In the genomic region with DNA sequence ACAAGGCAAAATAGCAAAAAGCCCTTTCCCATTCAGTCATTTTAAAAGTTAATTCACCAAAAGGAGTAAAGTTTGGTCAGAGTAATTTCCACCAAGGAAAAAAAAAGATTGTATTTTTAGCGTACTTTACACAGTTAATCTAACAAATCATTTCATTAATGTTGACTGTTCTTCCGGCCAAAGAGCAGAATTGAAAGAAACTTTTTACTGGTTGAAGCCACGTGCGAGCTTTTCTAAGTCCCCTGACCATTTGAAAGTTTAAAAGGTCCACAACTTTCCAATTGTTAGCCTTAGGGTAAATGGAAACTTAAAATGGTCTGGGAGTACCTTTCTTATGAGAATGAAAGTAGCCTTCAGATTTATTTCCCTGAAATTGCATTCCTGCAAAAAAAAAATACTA, we compare ENCODE assay signal across 20 cellular contexts.
DNase-seq lines count a peak whose midpoint lies in the region; ATAC-seq, FAIRE-seq and TF ChIP-seq lines count a peak whose summit lies in the region.
"Had no signal": no experiment of that assay in that cellular context is flagged by ENCODE, and none has a peak within 500 bp of the region (broad histone marks: within the 10 kb centered on the region; RNA-seq: fewer than 3 reads in every experiment).

No MANE protein-coding gene starts in this region.

- no peak overlapping the region for H3K4me2 ChIP-seq in HepG2 (ENCODE audit: low read depth, low read length)
- H3K4me2 ChIP-seq: A549; BLaER1 treated with 17β-estradiol and CSF1 and Interleukin-3, amounts not matched to agents 10 nM and 100 nM had no signal

- TF ChIP-seq RAD21 in liver (IDR thresholded peaks at IDR 0.05) = no peak
- no peak for TF ChIP-seq RAD21 in HepG2 (CRISPR knock-in tag; IDR thresholded peaks at IDR 0.05)

- H3K4me3 ChIP-seq in liver (ENCODE audit: low read depth in 1 of 3, low read length in 3 of 3) (no peak overlapping the region), HepG2 (replicated peaks in 1 of 3; ENCODE audit: insufficient read depth in 1 of 3, low read depth in 2 of 3, low read length in 3 of 3) (no peak overlapping the region), right lobe of liver (no peak overlapping the region)
- H3K4me3 ChIP-seq: A549; BLaER1 treated with 17β-estradiol and CSF1 and Interleukin-3, amounts not matched to agents 10 nM and 100 nM had no signal

- no peaks in the 10 kb centered on the region for H3K27me3 ChIP-seq in liver (ENCODE audit: control insufficient read depth in 4 of 4, insufficient read depth in 4 of 4, low read length in 3 of 4)
- H3K27me3 ChIP-seq in HepG2 (ENCODE audit: control insufficient read depth in 1 of 2, insufficient read depth in 2 of 2, low read length in 2 of 2) = no peaks in the 10 kb centered on the region
- H3K27me3 ChIP-seq in right lobe of liver = no peaks in the 10 kb centered on the region
- H3K27me3 ChIP-seq: BLaER1 treated with 17β-estradiol and CSF1 and Interleukin-3, amounts not matched to agents 10 nM and 100 nM had no signal

- H3K27ac ChIP-seq in liver (ENCODE audit: low read depth in 1 of 2, low read length in 2 of 2) (peak overlapping the region in 1 of 2 donors; percentile 66), HepG2 (ENCODE audit: extremely low read length, insufficient read depth, low read length) (no peak overlapping the region), right lobe of liver (no peak overlapping the region)
- H3K27ac ChIP-seq: 22Rv1; BLaER1 treated with 17β-estradiol and CSF1 and Interleukin-3, amounts not matched to agents 10 nM and 100 nM; C4-2B had no signal

- no peak overlapping the region for H2AFZ ChIP-seq in HepG2 (ENCODE audit: low read length)

- H3K4me1 ChIP-seq in liver (ENCODE audit: control insufficient read depth in 4 of 4, insufficient read depth in 4 of 4, low read length in 3 of 4) (peaks cover 1 to 32% (median 11%) of the 10 kb centered on the region in 4 donors), HepG2 (ENCODE audit: insufficient read depth, low read length) (peaks cover 15% of the 10 kb centered on the region), right lobe of liver (peaks cover 0 to 16% (median 5%) of the 10 kb centered on the region in 4 donors)
- H3K4me1 ChIP-seq: BLaER1 treated with 17β-estradiol and CSF1 and Interleukin-3, amounts not matched to agents 10 nM and 100 nM had no signal

- TF ChIP-seq EP300 in HepG2 (IDR thresholded peaks at IDR 0.05; ENCODE audit: low read depth in 2 of 2, low read length in 2 of 2) (no peak), HepG2 (CRISPR knock-in tag; IDR thresholded peaks at IDR 0.05; ENCODE audit: borderline replicate concordance) (no peak)

- DNase-seq in HepG2 (ENCODE audit: low spot score) (no peak), right lobe of liver (no peak), NCI-H187 (lab: John Stamatoyannopoulos, UW) (no peak)
- DNase-seq: AML-193; Caco-2; Calu3; CD4-positive, alpha-beta T cell; CD8-positive, alpha-beta T cell; DMS79 treated with DMSO at 0.1 percent for 48 hours; GF-D8 had no signal

- in situ Hi-C loops in HepG2 (cut with HindIII; ENCODE audit: extremely low pct_ligation_motif_present, low pct_unique_long_range_greater_than_20kb) = no loop called here

- intact Hi-C loops in HepG2 (cut with micrococcal nuclease; ENCODE audit: unreplicated experiment) = no loop called here
- intact Hi-C loops in right lobe of liver (cut with DNase I) = no loop called here

- H3K9ac ChIP-seq in liver (ENCODE audit: low read depth in 1 of 2, low read length in 2 of 2) (no peak overlapping the region), HepG2 (ENCODE audit: insufficient read depth, low read depth, low read length) (no peak overlapping the region)
- H3K9ac ChIP-seq: BLaER1 treated with 17β-estradiol and CSF1 and Interleukin-3, amounts not matched to agents 10 nM and 100 nM had no signal

- no peak for FAIRE-seq in HepG2 (lab: Jason Lieb, UNC)
- FAIRE-seq: A549, D721Med, G401.6, GM12891, GM19239 had no signal

- no peak for ATAC-seq in HepG2
- peak in 3 of 4 donors; percentile 40 to 51 (median 41) for ATAC-seq in right lobe of liver
- no peak for ATAC-seq in HG03460 (IDR thresholded peaks at IDR 0.05; ENCODE audit: unreplicated experiment)
- ATAC-seq: A549; CD8-positive, alpha-beta T cell had no signal

- H3K79me2 ChIP-seq in HepG2 (ENCODE audit: insufficient read depth, low read length) = no peaks in the 10 kb centered on the region

- TF ChIP-seq POLR2A in HepG2 (IDR thresholded peaks at IDR 0.05; ENCODE audit: insufficient read depth in 1 of 2, low read depth in 2 of 2, low read length in 2 of 2) = no peak
- no peak for TF ChIP-seq POLR2A in right lobe of liver (IDR thresholded peaks at IDR 0.05)

- CTCF ChIA-PET in HepG2 (lab: Yijun Ruan, JAX; ENCODE audit: low intra/inter-chr PET ratio, low total read pairs) = no interaction called here

- 35% methylated on average over 4 of the region's 4 CpGs for WGBS in liver
- 86% methylated on average over 4 of the region's 4 CpGs for WGBS in HepG2 (ENCODE audit: low lambda C conversion rate)
- WGBS in right lobe of liver (ENCODE audit: insufficient coverage, low coverage, low lambda C conversion rate, missing lambda C conversion rate) = 29% methylated on average over 4 of the region's 4 CpGs

- H3K36me3 ChIP-seq in liver (ENCODE audit: control insufficient read depth in 4 of 4, insufficient read depth in 3 of 4, low read depth in 1 of 4, low read length in 3 of 4) (no peaks in the 10 kb centered on the region), HepG2 (replicated peaks in 1 of 2; ENCODE audit: control insufficient read depth in 1 of 2, insufficient read depth in 2 of 2, low read length in 2 of 2) (no peaks in the 10 kb centered on the region), right lobe of liver (no peaks in the 10 kb centered on the region)
- H3K36me3 ChIP-seq: BLaER1 treated with 17β-estradiol and CSF1 and Interleukin-3, amounts not matched to agents 10 nM and 100 nM had no signal

- BruUV-seq in HepG2 (replicated peaks; lab: Mats Ljungman, UMichigan) = no TSS peak

- no peaks in the 10 kb centered on the region for H3K9me3 ChIP-seq in liver (ENCODE audit: control insufficient read depth in 4 of 4, low read length in 3 of 4)
- no peaks in the 10 kb centered on the region for H3K9me3 ChIP-seq in HepG2 (ENCODE audit: low read length)
- H3K9me3 ChIP-seq in right lobe of liver = no peaks in the 10 kb centered on the region
- H3K9me3 ChIP-seq: A549; BLaER1 treated with 17β-estradiol and CSF1 and Interleukin-3, amounts not matched to agents 10 nM and 100 nM; Caco-2 had no signal

- no peak for TF ChIP-seq CTCF in liver (IDR thresholded peaks at IDR 0.05; ENCODE audit: low read depth, low read length, missing input control)
- TF ChIP-seq CTCF in HepG2 (CRISPR knock-in tag; IDR thresholded peaks at IDR 0.05) = no peak
- no peak for TF ChIP-seq CTCF in right lobe of liver (IDR thresholded peaks at IDR 0.05)

- POLR2A ChIA-PET in HepG2 (lab: Yijun Ruan, JAX) = no interaction called here

- H4K20me1 ChIP-seq in HepG2 (ENCODE audit: insufficient read depth, low read length) = no peaks in the 10 kb centered on the region
- H4K20me1 ChIP-seq: BLaER1 treated with 17β-estradiol and CSF1 and Interleukin-3, amounts not matched to agents 10 nM and 100 nM had no signal

TF ChIP-seq in liver, 16 proteins besides CTCF, POLR2A, EP300 and RAD21 (continues in another document):
- peak in 1 of 2 donors; percentile 26 for TF ChIP-seq RXRA (IDR thresholded peaks at IDR 0.05)
- no peak for TF ChIP-seq GABPA (IDR thresholded peaks at IDR 0.05 in 1 of 2, conservative IDR thresholded peaks at IDR 0.05 in 1 of 2)
- no peak for TF ChIP-seq EGR1 (IDR thresholded peaks at IDR 0.05; ENCODE audit: low read depth in 2 of 2)
- TF ChIP-seq TAF1 (conservative IDR thresholded peaks at IDR 0.05) = no peak
- TF ChIP-seq, protein P1, sequence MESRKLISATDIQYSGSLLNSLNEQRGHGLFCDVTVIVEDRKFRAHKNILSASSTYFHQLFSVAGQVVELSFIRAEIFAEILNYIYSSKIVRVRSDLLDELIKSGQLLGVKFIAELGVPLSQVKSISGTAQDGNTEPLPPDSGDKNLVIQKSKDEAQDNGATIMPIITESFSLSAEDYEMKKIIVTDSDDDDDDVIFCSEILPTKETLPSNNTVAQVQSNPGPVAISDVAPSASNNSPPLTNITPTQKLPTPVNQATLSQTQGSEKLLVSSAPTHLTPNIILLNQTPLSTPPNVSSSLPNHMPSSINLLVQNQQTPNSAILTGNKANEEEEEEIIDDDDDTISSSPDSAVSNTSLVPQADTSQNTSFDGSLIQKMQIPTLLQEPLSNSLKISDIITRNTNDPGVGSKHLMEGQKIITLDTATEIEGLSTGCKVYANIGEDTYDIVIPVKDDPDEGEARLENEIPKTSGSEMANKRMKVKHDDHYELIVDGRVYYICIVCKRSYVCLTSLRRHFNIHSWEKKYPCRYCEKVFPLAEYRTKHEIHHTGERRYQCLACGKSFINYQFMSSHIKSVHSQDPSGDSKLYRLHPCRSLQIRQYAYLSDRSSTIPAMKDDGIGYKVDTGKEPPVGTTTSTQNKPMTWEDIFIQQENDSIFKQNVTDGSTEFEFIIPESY (IDR thresholded peaks at IDR 0.05) = no peak

TF ChIP-seq in HepG2, 621 proteins besides CTCF, POLR2A, EP300 and RAD21:
- TF ChIP-seq RNF219 (CRISPR knock-in tag; IDR thresholded peaks at IDR 0.05) (no peak), ZNF724P (CRISPR knock-in tag; IDR thresholded peaks at IDR 0.05; ENCODE audit: borderline replicate concordance) (no peak), ZNF569 (CRISPR knock-in tag; IDR thresholded peaks at IDR 0.05; ENCODE audit: borderline replicate concordance) (no peak), MTF1 (CRISPR knock-in tag; IDR thresholded peaks at IDR 0.05) (no peak)

Comparison
In these comparisons a context has a peak if more than half of its experiments do, and no peak if none do; other contexts are left out.
1. ATAC-seq: peak in right lobe of liver (3 of 4); none in HepG2 (single experiment) and HG03460 (single experiment).